36 cellular contexts compared by ENCODE assay signal in genomic region chr4:69601065-69601464, GRCh38. TPM values are rescaled to one million over a fixed set of nuclear protein-coding genes. Genes with fewer than 3 reads are reported as not detected.
"Had no signal": no experiment of that assay in that cellular context is flagged by ENCODE, and none has a peak within 500 bp of the region (broad histone marks: within the 10 kb centered on the region; RNA-seq: fewer than 3 reads in every experiment).

No MANE protein-coding gene starts in this region.

- H3K27me3 Mint-ChIP-seq: activated CD4-positive, alpha-beta T cell treated with anti-CD3 and anti-CD28 coated beads for 36 hours; activated CD8-positive, alpha-beta memory T cell treated with anti-CD3 and anti-CD28 coated beads, Interleukin-2, amount 10 ng/mL, durations not matched to agents 7 days and 5 days; activated naive CD4-positive, alpha-beta T cell treated with anti-CD3 and anti-CD28 coated beads, Interleukin-2, amount 50 U/mL, for 24 hours; activated naive CD8-positive, alpha-beta T cell treated with anti-CD3 and anti-CD28 coated beads, Interleukin-2, amount 50 U/mL, for 24 hours; stimulated activated memory B cell treated with anti-CD40 and anti-IgM and Interleukin-4, amounts not matched to agents 10 μg/mL and 1 μg/mL and 100 μg/mL, for 72 hours; stimulated activated naive CD8-positive, alpha-beta T cell treated with anti-CD3 and anti-CD28 coated beads, Interleukin-15, amount 100 ng/mL, for 72 hours had no signal

- H3K4me3 Mint-ChIP-seq: activated CD4-positive, alpha-beta T cell treated with anti-CD3 and anti-CD28 coated beads for 36 hours; activated CD8-positive, alpha-beta memory T cell treated with anti-CD3 and anti-CD28 coated beads, Interleukin-2, amount 10 ng/mL, durations not matched to agents 7 days and 5 days; activated CD8-positive, alpha-beta T cell treated with anti-CD3 and anti-CD28 coated beads, Interleukin-2, amount 10 ng/mL, durations not matched to agents 7 days and 5 days; activated naive CD4-positive, alpha-beta T cell treated with anti-CD3 and anti-CD28 coated beads, Interleukin-2, amount 50 U/mL, for 24 hours; activated naive CD8-positive, alpha-beta T cell treated with anti-CD3 and anti-CD28 coated beads, Interleukin-2, amount 50 U/mL, for 24 hours; nephron; stimulated activated memory B cell treated with anti-CD40 and anti-IgM and Interleukin-4, amounts not matched to agents 10 μg/mL and 1 μg/mL and 100 μg/mL, for 72 hours; stimulated activated naive CD8-positive, alpha-beta T cell treated with anti-CD3 and anti-CD28 coated beads, Interleukin-15, amount 100 ng/mL, for 72 hours had no signal

- H3K27ac Mint-ChIP-seq: activated CD4-positive, alpha-beta T cell treated with anti-CD3 and anti-CD28 coated beads for 36 hours; activated CD8-positive, alpha-beta memory T cell treated with anti-CD3 and anti-CD28 coated beads, Interleukin-2, amount 10 ng/mL, durations not matched to agents 7 days and 5 days; activated CD8-positive, alpha-beta T cell treated with anti-CD3 and anti-CD28 coated beads, Interleukin-2, amount 10 ng/mL, durations not matched to agents 7 days and 5 days; activated naive CD4-positive, alpha-beta T cell treated with anti-CD3 and anti-CD28 coated beads, Interleukin-2, amount 50 U/mL, for 24 hours; activated naive CD8-positive, alpha-beta T cell treated with anti-CD3 and anti-CD28 coated beads, Interleukin-2, amount 50 U/mL, for 24 hours; activated T-helper 2 cell treated with anti-CD3 and anti-CD28 coated beads, Interferon-gamma antibody, Interleukin-2, Interleukin-4, amounts not matched to agents 10 μg/mL and 5 μg/mL and 100 μg/mL, durations not matched to agents 14 hours and 24 hours and 36 hours; nephron; stimulated activated memory B cell treated with anti-CD40 and anti-IgM and Interleukin-4, amounts not matched to agents 10 μg/mL and 1 μg/mL and 100 μg/mL, for 72 hours; stimulated activated naive CD8-positive, alpha-beta T cell treated with anti-CD3 and anti-CD28 coated beads, Interleukin-15, amount 100 ng/mL, for 72 hours had no signal

- H3K4me1 ChIP-seq: left ventricle myocardium inferior, pancreas, prostate gland, sigmoid colon, upper lobe of left lung had no signal

- DNase-seq: activated CD4-positive, alpha-beta T cell treated with anti-CD3 and anti-CD28 coated beads for 36 hours; activated CD4-positive, CD25-positive, alpha-beta regulatory T cell; activated CD8-positive, alpha-beta memory T cell treated with anti-CD3 and anti-CD28 coated beads, Interleukin-2, amount 10 ng/mL, durations not matched to agents 7 days and 5 days; activated CD8-positive, alpha-beta T cell treated with anti-CD3 and anti-CD28 coated beads, Interleukin-2, amount 10 ng/mL, durations not matched to agents 7 days and 5 days; activated naive CD8-positive, alpha-beta T cell treated with anti-CD3 and anti-CD28 coated beads, Interleukin-2, amount 50 U/mL, for 24 hours; activated T-cell treated with anti-CD3 and anti-CD28 coated beads, Interleukin-2, amount 50 U/mL, for 48 hours; amygdala; caudate nucleus; cortex of kidney; foreskin fibroblast; head of caudate nucleus; hippocampal formation; islet precursor cell; left ventricle myocardium inferior; retina; sigmoid colon; small intestine; stimulated activated CD4-positive, alpha-beta T cell treated with anti-CD3 and anti-CD28 coated beads, Interleukin-1b, Interleukin-23, amount 100 ng/mL, for 48 hours; stimulated activated CD4-positive, alpha-beta T cell treated with anti-CD3 and anti-CD28 coated beads, Interleukin-4, amount 100 ng/mL, for 4 hours; stimulated activated CD8-positive, alpha-beta memory T cell treated with anti-CD3 and anti-CD28 coated beads, Interleukin-4, amount 100 ng/mL, for 48 hours; stimulated activated naive CD8-positive, alpha-beta T cell treated with anti-CD3 and anti-CD28 coated beads, Interleukin-15, amount 100 ng/mL, for 72 hours; substantia nigra; upper lobe of left lung had no signal

- H3K9me3 ChIP-seq: neutrophil, pancreas, prostate gland, sigmoid colon, upper lobe of left lung had no signal

- H3K4me1 Mint-ChIP-seq: activated CD4-positive, alpha-beta T cell treated with anti-CD3 and anti-CD28 coated beads for 36 hours; activated CD8-positive, alpha-beta memory T cell treated with anti-CD3 and anti-CD28 coated beads, Interleukin-2, amount 10 ng/mL, durations not matched to agents 7 days and 5 days; activated naive CD4-positive, alpha-beta T cell treated with anti-CD3 and anti-CD28 coated beads, Interleukin-2, amount 50 U/mL, for 24 hours; activated naive CD8-positive, alpha-beta T cell treated with anti-CD3 and anti-CD28 coated beads, Interleukin-2, amount 50 U/mL, for 24 hours; nephron; stimulated activated memory B cell treated with anti-CD40 and anti-IgM and Interleukin-4, amounts not matched to agents 10 μg/mL and 1 μg/mL and 100 μg/mL, for 72 hours; stimulated activated naive CD8-positive, alpha-beta T cell treated with anti-CD3 and anti-CD28 coated beads, Interleukin-15, amount 100 ng/mL, for 72 hours had no signal

- H3K4me3 ChIP-seq: left ventricle myocardium inferior, lung, pancreas, prostate gland, sigmoid colon, upper lobe of left lung had no signal

- H3K9me3 Mint-ChIP-seq: activated naive CD4-positive, alpha-beta T cell treated with anti-CD3 and anti-CD28 coated beads, Interleukin-2, amount 50 U/mL, for 24 hours; activated naive CD8-positive, alpha-beta T cell treated with anti-CD3 and anti-CD28 coated beads, Interleukin-2, amount 50 U/mL, for 24 hours; nephron; stimulated activated naive CD8-positive, alpha-beta T cell treated with anti-CD3 and anti-CD28 coated beads, Interleukin-15, amount 100 ng/mL, for 72 hours had no signal

- H3K27ac ChIP-seq: left ventricle myocardium inferior, neutrophil, pancreas, prostate gland, sigmoid colon, upper lobe of left lung had no signal

- H3K36me3 ChIP-seq: left ventricle myocardium inferior, neutrophil, pancreas, prostate gland, sigmoid colon, upper lobe of left lung had no signal

- ATAC-seq: activated CD4-positive, alpha-beta T cell treated with anti-CD3 and anti-CD28 coated beads for 36 hours; activated CD8-positive, alpha-beta memory T cell treated with anti-CD3 and anti-CD28 coated beads, Interleukin-2, amount 10 ng/mL, durations not matched to agents 7 days and 5 days; activated CD8-positive, alpha-beta T cell treated with anti-CD3 and anti-CD28 coated beads, Interleukin-2, amount 10 ng/mL, durations not matched to agents 7 days and 5 days; activated naive CD8-positive, alpha-beta T cell treated with anti-CD3 and anti-CD28 coated beads, Interleukin-2, amount 50 U/mL, for 24 hours; esophagus mucosa; pancreas; stimulated activated memory B cell treated with anti-CD40 and anti-IgM and Interleukin-4, amounts not matched to agents 10 μg/mL and 1 μg/mL and 100 μg/mL, for 72 hours; stimulated activated naive CD8-positive, alpha-beta T cell treated with anti-CD3 and anti-CD28 coated beads, Interleukin-15, amount 100 ng/mL, for 72 hours had no signal

- H3K27me3 ChIP-seq: neutrophil, pancreas, sigmoid colon, upper lobe of left lung had no signal

- FAIRE-seq: pancreas, small intestine had no signal

- H3K36me3 Mint-ChIP-seq: activated CD8-positive, alpha-beta memory T cell treated with anti-CD3 and anti-CD28 coated beads, Interleukin-2, amount 10 ng/mL, durations not matched to agents 7 days and 5 days; activated naive CD4-positive, alpha-beta T cell treated with anti-CD3 and anti-CD28 coated beads, Interleukin-2, amount 50 U/mL, for 24 hours; stimulated activated memory B cell treated with anti-CD40 and anti-IgM and Interleukin-4, amounts not matched to agents 10 μg/mL and 1 μg/mL and 100 μg/mL, for 72 hours had no signal

RNA-seq across cellular contexts. Expression of gene UGT2A2, which starts 38.4 kb away (rescaled TPM):
- total RNA-seq: activated CD4-positive, alpha-beta T cell treated with anti-CD3 and anti-CD28 coated beads for 36 hours; activated CD8-positive, alpha-beta memory T cell treated with anti-CD3 and anti-CD28 coated beads, Interleukin-2, amount 10 ng/mL, durations not matched to agents 7 days and 5 days; activated CD8-positive, alpha-beta T cell treated with anti-CD3 and anti-CD28 coated beads, Interleukin-2, amount 10 ng/mL, durations not matched to agents 7 days and 5 days; activated T-helper 2 cell treated with anti-CD3 and anti-CD28 coated beads, Interferon-gamma antibody, Interleukin-2, Interleukin-4, amounts not matched to agents 10 μg/mL and 5 μg/mL and 100 μg/mL, durations not matched to agents 14 hours and 24 hours and 36 hours; chondrocyte; esophagus mucosa; left ventricle myocardium inferior; lung; mucosa of gallbladder; pancreas; prostate gland; sigmoid colon; T-helper 2 cell treated with Interferon-gamma antibody and Interleukin-4, amounts not matched to agents 100 ng/mL and 5 ng/mL, for 36 hours; upper lobe of left lung had no signal
- polyA plus RNA-seq: lung, pancreas, sigmoid colon, small intestine, thymus had no signal

RNA-seq across cellular contexts. Expression of gene UGT2A1, which starts 52.0 kb away (rescaled TPM):
- total RNA-seq: activated CD4-positive, alpha-beta T cell treated with anti-CD3 and anti-CD28 coated beads for 36 hours; activated CD8-positive, alpha-beta memory T cell treated with anti-CD3 and anti-CD28 coated beads, Interleukin-2, amount 10 ng/mL, durations not matched to agents 7 days and 5 days; activated CD8-positive, alpha-beta T cell treated with anti-CD3 and anti-CD28 coated beads, Interleukin-2, amount 10 ng/mL, durations not matched to agents 7 days and 5 days; activated T-helper 2 cell treated with anti-CD3 and anti-CD28 coated beads, Interferon-gamma antibody, Interleukin-2, Interleukin-4, amounts not matched to agents 10 μg/mL and 5 μg/mL and 100 μg/mL, durations not matched to agents 14 hours and 24 hours and 36 hours; chondrocyte; esophagus mucosa; left ventricle myocardium inferior; lung; mucosa of gallbladder; pancreas; prostate gland; sigmoid colon; T-helper 2 cell treated with Interferon-gamma antibody and Interleukin-4, amounts not matched to agents 100 ng/mL and 5 ng/mL, for 36 hours had no signal
- polyA plus RNA-seq: pancreas, sigmoid colon, small intestine had no signal
